In the genomic region with DNA sequence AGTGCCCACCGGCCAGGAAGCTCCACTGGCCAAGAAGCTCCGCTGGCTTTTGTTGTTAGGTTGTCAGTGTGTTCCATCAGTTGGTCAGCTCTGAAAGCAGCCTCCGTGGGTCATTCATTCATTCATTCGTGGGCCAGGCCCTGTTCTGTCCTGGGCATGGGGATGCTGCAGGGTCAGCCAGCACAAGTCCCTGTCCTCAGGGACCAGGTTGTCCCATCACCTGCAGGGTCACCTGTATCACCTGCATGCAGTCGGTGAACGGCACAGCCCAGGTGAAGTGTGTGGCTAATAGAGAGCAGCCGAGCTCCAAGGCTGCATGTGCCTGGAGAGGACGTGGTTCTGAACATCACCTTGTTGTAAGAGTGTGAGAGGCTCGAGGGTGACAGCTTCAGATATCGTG, we compare ENCODE assay signal across 15 cellular contexts.
DNase-seq lines count a peak whose midpoint lies in the region; ATAC-seq and TF ChIP-seq lines count a peak whose summit lies in the region.
"Had no signal": no experiment of that assay in that cellular context is flagged by ENCODE, and none has a peak within 500 bp of the region (broad histone marks: within the 10 kb centered on the region; RNA-seq: fewer than 3 reads in every experiment).

No MANE protein-coding gene starts in this region.

- H3K27me3 ChIP-seq in right cardiac atrium (ENCODE audit: control insufficient read depth, insufficient read depth) (no peaks in the 10 kb centered on the region), lung (ENCODE audit: control insufficient read depth, insufficient read depth) (no peaks in the 10 kb centered on the region)
- H3K27me3 ChIP-seq: BLaER1 treated with 17β-estradiol and CSF1 and Interleukin-3, amounts not matched to agents 10 nM and 100 nM had no signal

- no peak overlapping the region for H3K27ac ChIP-seq in right cardiac atrium (ENCODE audit: low read length)
- no peak overlapping the region for H3K27ac ChIP-seq in lung (ENCODE audit: low read depth in 1 of 2, low read length in 1 of 2)
- H3K27ac ChIP-seq: BLaER1 treated with 17β-estradiol and CSF1 and Interleukin-3, amounts not matched to agents 10 nM and 100 nM had no signal

- H3K4me3 ChIP-seq in right cardiac atrium (ENCODE audit: low read length) (no peak overlapping the region), lung (no peak overlapping the region)
- H3K4me3 ChIP-seq: BLaER1 treated with 17β-estradiol and CSF1 and Interleukin-3, amounts not matched to agents 10 nM and 100 nM; GM12878; HAP-1 had no signal

- no peaks in the 10 kb centered on the region for H3K4me1 Mint-ChIP-seq in progenitor cell of endocrine pancreas (ENCODE audit: low read depth)
- H3K4me1 Mint-ChIP-seq in activated naive CD4-positive, alpha-beta T cell treated with anti-CD3 and anti-CD28 coated beads, Interleukin-2, amount 10 ng/mL, durations not matched to agents 7 days and 5 days: no peaks in the 10 kb centered on the region
- H3K4me1 Mint-ChIP-seq: B cell had no signal

- DNase-seq in left ventricle myocardium superior (peak; percentile 4), right cardiac atrium (no peak), lung (ENCODE audit: low spot score) (no peak), progenitor cell of endocrine pancreas (ENCODE audit: low spot score, unreplicated experiment) (no peak), G401 (ENCODE audit: low spot score) (no peak)
- DNase-seq in activated naive CD4-positive, alpha-beta T cell treated with anti-CD3 and anti-CD28 coated beads, Interleukin-2, amount 10 ng/mL, durations not matched to agents 7 days and 5 days: no peak
- DNase-seq: 8988T; Calu3; CD8-positive, alpha-beta T cell; DMS79 treated with DMSO at 0.1 percent for 48 hours had no signal

- ATAC-seq in left ventricle myocardium superior (no peak), right cardiac atrium (no peak), lung (ENCODE audit: insufficient read depth, low FRiP score) (peak; percentile 27), GM18870 (IDR thresholded peaks at IDR 0.05; ENCODE audit: unreplicated experiment) (no peak)
- ATAC-seq: CD8-positive, alpha-beta T cell; GM12878 had no signal

- in situ Hi-C loops in G401 (cut with HindIII; ENCODE audit: low sequenced_read_pairs): no loop called here

- CTCF ChIA-PET in activated naive CD4-positive, alpha-beta T cell treated with anti-CD3 and anti-CD28 coated beads, Interleukin-2, amount 10 ng/mL, durations not matched to agents 7 days and 5 days (lab: Charles Lee): no interaction called here

- no peaks in the 10 kb centered on the region for H3K9me3 Mint-ChIP-seq in progenitor cell of endocrine pancreas (ENCODE audit: low read depth)
- H3K9me3 Mint-ChIP-seq in activated naive CD4-positive, alpha-beta T cell treated with anti-CD3 and anti-CD28 coated beads, Interleukin-2, amount 10 ng/mL, durations not matched to agents 7 days and 5 days: no peaks in the 10 kb centered on the region
- H3K9me3 Mint-ChIP-seq: CD8-positive, alpha-beta T cell had no signal

- peaks cover 8% of the 10 kb centered on the region for H3K27me3 Mint-ChIP-seq in progenitor cell of endocrine pancreas
- no peaks in the 10 kb centered on the region for H3K27me3 Mint-ChIP-seq in activated naive CD4-positive, alpha-beta T cell treated with anti-CD3 and anti-CD28 coated beads, Interleukin-2, amount 10 ng/mL, durations not matched to agents 7 days and 5 days
- H3K27me3 Mint-ChIP-seq: B cell had no signal

- no peaks in the 10 kb centered on the region for H3K9me3 ChIP-seq in right cardiac atrium (ENCODE audit: control insufficient read depth, low read length)
- peaks cover 0 to 8% of the 10 kb centered on the region in 2 donors for H3K9me3 ChIP-seq in lung (ENCODE audit: control insufficient read depth in 2 of 2, insufficient read depth in 1 of 2, low read length in 1 of 2)
- H3K9me3 ChIP-seq: HAP-1 had no signal

- H3K4me1 ChIP-seq in right cardiac atrium (ENCODE audit: control insufficient read depth, insufficient read depth, low read length) (no peaks in the 10 kb centered on the region), lung (ENCODE audit: control insufficient read depth in 2 of 2, insufficient read depth in 2 of 2, low read length in 2 of 2) (no peaks in the 10 kb centered on the region)
- H3K4me1 ChIP-seq: HAP-1 had no signal

- H3K4me3 Mint-ChIP-seq in progenitor cell of endocrine pancreas (ENCODE audit: low read depth): no peak overlapping the region
- H3K4me3 Mint-ChIP-seq in activated naive CD4-positive, alpha-beta T cell treated with anti-CD3 and anti-CD28 coated beads, Interleukin-2, amount 10 ng/mL, durations not matched to agents 7 days and 5 days: no peak overlapping the region
- H3K4me3 Mint-ChIP-seq: B cell; CD8-positive, alpha-beta T cell had no signal

- peak overlapping the region; percentile 56 for H3K27ac Mint-ChIP-seq in progenitor cell of endocrine pancreas
- H3K27ac Mint-ChIP-seq in activated naive CD4-positive, alpha-beta T cell treated with anti-CD3 and anti-CD28 coated beads, Interleukin-2, amount 10 ng/mL, durations not matched to agents 7 days and 5 days: no peak overlapping the region
- H3K27ac Mint-ChIP-seq: B cell; CD8-positive, alpha-beta T cell had no signal

- 72% methylated on average over 10 of the region's 10 CpGs for WGBS in right cardiac atrium
- 69 to 72% methylated on average over 10 of the region's 10 CpGs for WGBS in lung, 2 donors

- no peaks in the 10 kb centered on the region for H3K36me3 ChIP-seq in lung (ENCODE audit: control insufficient read depth in 2 of 2, insufficient read depth in 2 of 2, low read length in 2 of 2)
- H3K36me3 ChIP-seq: BLaER1 treated with 17β-estradiol and CSF1 and Interleukin-3, amounts not matched to agents 10 nM and 100 nM; HAP-1 had no signal

- intact Hi-C loops in left ventricle myocardium superior (cut with micrococcal nuclease): no loop called here
- intact Hi-C loops in right cardiac atrium (cut with DNase I): no loop called here

- no peaks in the 10 kb centered on the region for H3K36me3 Mint-ChIP-seq in progenitor cell of endocrine pancreas (ENCODE audit: insufficient read depth)
- H3K36me3 Mint-ChIP-seq in activated naive CD4-positive, alpha-beta T cell treated with anti-CD3 and anti-CD28 coated beads, Interleukin-2, amount 10 ng/mL, durations not matched to agents 7 days and 5 days: no peaks in the 10 kb centered on the region
- H3K36me3 Mint-ChIP-seq: CD8-positive, alpha-beta T cell had no signal

- TF ChIP-seq CTCF in lung (IDR thresholded peaks at IDR 0.05; ENCODE audit: control extremely low read depth, extremely low read depth) (no peak), progenitor cell of endocrine pancreas (IDR thresholded peaks at IDR 0.05; ENCODE audit: unreplicated experiment) (no peak)
